28 cellular contexts compared by ENCODE assay signal in the genomic region with DNA sequence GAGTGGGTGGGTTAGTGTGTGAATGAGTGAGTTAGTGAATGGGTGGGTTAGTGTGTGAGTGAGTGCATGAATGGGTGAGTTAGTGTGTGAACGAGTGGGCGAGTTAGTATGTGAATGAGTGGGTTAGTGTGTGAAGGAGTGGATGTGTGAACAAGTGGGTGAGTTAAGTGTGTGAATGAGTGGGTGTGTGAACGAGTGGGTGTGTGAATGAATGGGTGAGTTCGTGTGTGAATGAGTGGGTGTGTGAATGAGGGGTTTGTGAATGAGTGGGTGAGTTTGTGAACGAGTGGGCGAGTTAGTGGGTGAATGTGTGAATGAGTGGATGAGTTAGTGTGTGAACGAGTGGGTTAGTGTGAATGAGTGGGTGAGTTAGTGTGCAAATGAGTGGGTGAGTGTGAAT.
"Had no signal": no experiment of that assay in that cellular context is flagged by ENCODE, and none has a peak within 500 bp of the region (broad histone marks: within the 10 kb centered on the region; RNA-seq: fewer than 3 reads in every experiment).

No MANE protein-coding gene starts in this region.

- H3K27ac Mint-ChIP-seq: activated CD4-positive, alpha-beta T cell treated with anti-CD3 and anti-CD28 coated beads, Interleukin-2, amount 10 ng/mL, durations not matched to agents 7 days and 5 days; activated CD8-positive, alpha-beta memory T cell treated with anti-CD3 and anti-CD28 coated beads, Interleukin-2, amount 10 ng/mL, durations not matched to agents 7 days and 5 days; activated CD8-positive, alpha-beta T cell treated with anti-CD3 and anti-CD28 coated beads for 36 hours; mesothelial cell of epicardium; stimulated activated naive CD8-positive, alpha-beta T cell treated with anti-CD3 and anti-CD28 coated beads, Interleukin-15, amount 100 ng/mL, for 72 hours had no signal

- H3K4me3 Mint-ChIP-seq: activated CD4-positive, alpha-beta T cell treated with anti-CD3 and anti-CD28 coated beads, Interleukin-2, amount 10 ng/mL, durations not matched to agents 7 days and 5 days; activated CD8-positive, alpha-beta memory T cell treated with anti-CD3 and anti-CD28 coated beads, Interleukin-2, amount 10 ng/mL, durations not matched to agents 7 days and 5 days; activated CD8-positive, alpha-beta T cell treated with anti-CD3 and anti-CD28 coated beads for 36 hours; immature natural killer cell; mesothelial cell of epicardium; neural crest cell; stimulated activated naive CD8-positive, alpha-beta T cell treated with anti-CD3 and anti-CD28 coated beads, Interleukin-15, amount 100 ng/mL, for 72 hours had no signal

- H3K27ac ChIP-seq: adrenal gland, body of pancreas, esophagus muscularis mucosa, foreskin keratinocyte, heart left ventricle, pancreas, psoas muscle, right atrium auricular region, upper lobe of left lung had no signal

- ATAC-seq: activated CD8-positive, alpha-beta memory T cell treated with anti-CD3 and anti-CD28 coated beads, Interleukin-2, amount 10 ng/mL, durations not matched to agents 7 days and 5 days; activated CD8-positive, alpha-beta T cell treated with anti-CD3 and anti-CD28 coated beads for 36 hours; activated naive CD4-positive, alpha-beta T cell treated with anti-CD3 and anti-CD28 coated beads, Interleukin-2, amount 50 U/mL, for 72 hours; body of pancreas; foreskin keratinocyte; heart left ventricle; left colon; pancreas; psoas muscle; stimulated activated naive CD8-positive, alpha-beta T cell treated with anti-CD3 and anti-CD28 coated beads, Interleukin-15, amount 100 ng/mL, for 72 hours had no signal

- H3K4me1 Mint-ChIP-seq: activated CD4-positive, alpha-beta T cell treated with anti-CD3 and anti-CD28 coated beads, Interleukin-2, amount 10 ng/mL, durations not matched to agents 7 days and 5 days; activated CD8-positive, alpha-beta memory T cell treated with anti-CD3 and anti-CD28 coated beads, Interleukin-2, amount 10 ng/mL, durations not matched to agents 7 days and 5 days; mesothelial cell of epicardium; stimulated activated naive CD8-positive, alpha-beta T cell treated with anti-CD3 and anti-CD28 coated beads, Interleukin-15, amount 100 ng/mL, for 72 hours had no signal

- DNase-seq: activated CD4-positive, alpha-beta T cell treated with anti-CD3 and anti-CD28 coated beads, Interleukin-2, amount 10 ng/mL, durations not matched to agents 7 days and 5 days; activated CD4-positive, CD25-positive, alpha-beta regulatory T cell treated with anti-CD3 and anti-CD28 coated beads, Interleukin-2, amount 50 U/mL, for 72 hours; activated CD8-positive, alpha-beta memory T cell treated with anti-CD3 and anti-CD28 coated beads, Interleukin-2, amount 10 ng/mL, durations not matched to agents 7 days and 5 days; activated CD8-positive, alpha-beta T cell treated with anti-CD3 and anti-CD28 coated beads for 36 hours; activated gamma-delta T cell treated with Interleukin-2 at 50 U/mL for 16 hours; body of pancreas; dermis blood vessel endothelial cell; effector CD4-positive, alpha-beta T cell; foreskin keratinocyte; hypothalamus; immature natural killer cell; kidney; left colon; mammary epithelial cell; naive B cell; pancreas; psoas muscle; stimulated activated CD4-positive, alpha-beta T cell treated with anti-CD3 and anti-CD28 coated beads, Interleukin-15, amount 100 ng/mL, for 24 hours; stimulated activated naive CD8-positive, alpha-beta T cell treated with anti-CD3 and anti-CD28 coated beads, Interleukin-15, amount 100 ng/mL, for 72 hours; T1000; upper lobe of left lung had no signal

- H3K27me3 Mint-ChIP-seq: activated CD4-positive, alpha-beta T cell treated with anti-CD3 and anti-CD28 coated beads, Interleukin-2, amount 10 ng/mL, durations not matched to agents 7 days and 5 days; activated CD8-positive, alpha-beta memory T cell treated with anti-CD3 and anti-CD28 coated beads, Interleukin-2, amount 10 ng/mL, durations not matched to agents 7 days and 5 days; activated CD8-positive, alpha-beta T cell treated with anti-CD3 and anti-CD28 coated beads for 36 hours; stimulated activated naive CD8-positive, alpha-beta T cell treated with anti-CD3 and anti-CD28 coated beads, Interleukin-15, amount 100 ng/mL, for 72 hours had no signal
